ENCODE assay signal across 15 cellular contexts in genomic region chr12:49036029-49036428, GRCh38. TPM values are rescaled to one million over a fixed set of nuclear protein-coding genes. Genes with fewer than 3 reads are reported as not detected.
DNase-seq lines count a peak whose midpoint lies in the region; ATAC-seq and TF ChIP-seq lines count a peak whose summit lies in the region.
"Had no signal": no experiment of that assay in that cellular context is flagged by ENCODE, and none has a peak within 500 bp of the region (broad histone marks: within the 10 kb centered on the region; RNA-seq: fewer than 3 reads in every experiment).

No MANE protein-coding gene starts in this region.

- CTCF ChIA-PET in CD8-positive, alpha-beta memory T cell (lab: Charles Lee): interaction anchor here (0.9 to 2.2 kb wide), 2 partner anchors 28 to 39 kb away, joined by 3 to 8 read pairs; no protein-coding TSS in a partner anchor

- no peak overlapping the region for H3K4me2 ChIP-seq in osteoblast (ENCODE audit: insufficient read depth, low read length)
- H3K4me2 ChIP-seq: A549 had no signal

- H4K20me1 ChIP-seq in osteoblast (ENCODE audit: insufficient read depth, low read length): peaks cover 26% of the 10 kb centered on the region

- H3K9me3 ChIP-seq in CD8-positive, alpha-beta memory T cell (ENCODE audit: low read length): no peaks in the 10 kb centered on the region
- H3K9me3 ChIP-seq in osteoblast (ENCODE audit: low read depth, low read length): no peaks in the 10 kb centered on the region
- H3K9me3 ChIP-seq: A549, BE2C had no signal

- peaks cover 6% of the 10 kb centered on the region for H3K79me2 ChIP-seq in osteoblast (ENCODE audit: insufficient read depth, low read length)

- peaks cover 41% of the 10 kb centered on the region for H3K36me3 ChIP-seq in CD8-positive, alpha-beta memory T cell (ENCODE audit: insufficient read depth, low read length)
- H3K36me3 ChIP-seq in osteoblast (ENCODE audit: insufficient read depth, low read length): peaks cover 87% of the 10 kb centered on the region

- no peaks in the 10 kb centered on the region for H3K27me3 ChIP-seq in CD8-positive, alpha-beta memory T cell (ENCODE audit: insufficient read depth, low read length, poor library complexity, severe bottlenecking)
- no peaks in the 10 kb centered on the region for H3K27me3 ChIP-seq in osteoblast (ENCODE audit: insufficient read depth, low read length)
- H3K27me3 ChIP-seq: BE2C had no signal

- no peaks in the 10 kb centered on the region for H3K4me1 ChIP-seq in CD8-positive, alpha-beta memory T cell (ENCODE audit: insufficient read depth, low read length)
- H3K4me1 ChIP-seq in osteoblast (ENCODE audit: insufficient read depth, low read length): no peaks in the 10 kb centered on the region
- H3K4me1 ChIP-seq: A549, BE2C had no signal

- no peak overlapping the region for H3K4me3 Mint-ChIP-seq in CD8-positive, alpha-beta memory T cell
- no peak overlapping the region for H3K4me3 Mint-ChIP-seq in activated T-helper 1 cell treated with anti-CD3 and anti-CD28 coated beads, Interleukin-12 subunit alpha, Interleukin-12 subunit beta, Interleukin-2, Interleukin-4 antibody, amounts not matched to agents 30 ng/mL and 10 ng/mL and 1 ng/mL, durations not matched to agents 14 hours and 24 hours and 36 hours

- no peak overlapping the region for H2AFZ ChIP-seq in osteoblast (ENCODE audit: low read length)

- intact Hi-C loops in activated T-helper 1 cell treated with anti-CD3 and anti-CD28 coated beads, Interleukin-12 subunit alpha, Interleukin-12 subunit beta, Interleukin-2, Interleukin-4 antibody, amounts not matched to agents 30 ng/mL and 10 ng/mL and 1 ng/mL, durations not matched to agents 14 hours and 24 hours and 36 hours (cut with micrococcal nuclease): no loop called here

- POLR2A ChIA-PET in CD8-positive, alpha-beta memory T cell (lab: Charles Lee): no interaction called here

- H3K4me1 Mint-ChIP-seq in CD8-positive, alpha-beta memory T cell: peaks cover 0 to 4% (median 2%) of the 10 kb centered on the region in 3 donors
- no peaks in the 10 kb centered on the region for H3K4me1 Mint-ChIP-seq in activated T-helper 1 cell treated with anti-CD3 and anti-CD28 coated beads, Interleukin-12 subunit alpha, Interleukin-12 subunit beta, Interleukin-2, Interleukin-4 antibody, amounts not matched to agents 30 ng/mL and 10 ng/mL and 1 ng/mL, durations not matched to agents 14 hours and 24 hours and 36 hours (ENCODE audit: low read depth)

- H3K4me3 ChIP-seq in CD8-positive, alpha-beta memory T cell (ENCODE audit: low read length): no peak overlapping the region
- H3K4me3 ChIP-seq in osteoblast (ENCODE audit: insufficient read depth, low read length): no peak overlapping the region
- H3K4me3 ChIP-seq: A549 had no signal

- peak overlapping the region in 6 of 8 donors; percentile 33 to 94 (median 73) for H3K27ac Mint-ChIP-seq in CD8-positive, alpha-beta memory T cell
- peak overlapping the region; percentile 3 for H3K27ac Mint-ChIP-seq in activated T-helper 1 cell treated with anti-CD3 and anti-CD28 coated beads, Interleukin-12 subunit alpha, Interleukin-12 subunit beta, Interleukin-2, Interleukin-4 antibody, amounts not matched to agents 30 ng/mL and 10 ng/mL and 1 ng/mL, durations not matched to agents 14 hours and 24 hours and 36 hours

- TF ChIP-seq CTCF in osteoblast (IDR thresholded peaks at IDR 0.05; ENCODE audit: extremely low read depth, low read depth, low read length): no peak

- no peak for DNase-seq in CD8-positive, alpha-beta memory T cell
- no peak for DNase-seq in activated T-helper 1 cell treated with anti-CD3 and anti-CD28 coated beads, Interleukin-12 subunit alpha, Interleukin-12 subunit beta, Interleukin-2, Interleukin-4 antibody, amounts not matched to agents 30 ng/mL and 10 ng/mL and 1 ng/mL, durations not matched to agents 14 hours and 24 hours and 36 hours (ENCODE audit: low spot score)
- peak; percentile 1 for DNase-seq in osteoblast (ENCODE audit: insufficient read length, low spot score, missing footprints)
- DNase-seq in SKM-1 treated with dmso at 0.1 percent for 144 hours (lab: John Stamatoyannopoulos, UW; ENCODE audit: unreplicated experiment): no peak
- DNase-seq: BE2C, DMS53, GF-D8, HCEC 1CT, IMR-90, KBM-7 had no signal

- no peaks in the 10 kb centered on the region for H3K9me3 Mint-ChIP-seq in CD8-positive, alpha-beta memory T cell
- no peaks in the 10 kb centered on the region for H3K9me3 Mint-ChIP-seq in activated T-helper 1 cell treated with anti-CD3 and anti-CD28 coated beads, Interleukin-12 subunit alpha, Interleukin-12 subunit beta, Interleukin-2, Interleukin-4 antibody, amounts not matched to agents 30 ng/mL and 10 ng/mL and 1 ng/mL, durations not matched to agents 14 hours and 24 hours and 36 hours

- no peak for ATAC-seq in HG03521 (IDR thresholded peaks at IDR 0.05; ENCODE audit: unreplicated experiment)
- ATAC-seq: A549 had no signal

- H3K27ac ChIP-seq in CD8-positive, alpha-beta memory T cell (ENCODE audit: low read depth, low read length): no peak overlapping the region
- no peak overlapping the region for H3K27ac ChIP-seq in osteoblast (ENCODE audit: low read depth, low read length)
- H3K27ac ChIP-seq: A549, C4-2B had no signal

- H3K27me3 Mint-ChIP-seq in CD8-positive, alpha-beta memory T cell: no peaks in the 10 kb centered on the region
- H3K27me3 Mint-ChIP-seq in activated T-helper 1 cell treated with anti-CD3 and anti-CD28 coated beads, Interleukin-12 subunit alpha, Interleukin-12 subunit beta, Interleukin-2, Interleukin-4 antibody, amounts not matched to agents 30 ng/mL and 10 ng/mL and 1 ng/mL, durations not matched to agents 14 hours and 24 hours and 36 hours (ENCODE audit: insufficient read depth): no peaks in the 10 kb centered on the region

- peaks cover 0 to 88% (median 8%) of the 10 kb centered on the region in 3 donors for H3K36me3 Mint-ChIP-seq in CD8-positive, alpha-beta memory T cell
- H3K36me3 Mint-ChIP-seq in activated T-helper 1 cell treated with anti-CD3 and anti-CD28 coated beads, Interleukin-12 subunit alpha, Interleukin-12 subunit beta, Interleukin-2, Interleukin-4 antibody, amounts not matched to agents 30 ng/mL and 10 ng/mL and 1 ng/mL, durations not matched to agents 14 hours and 24 hours and 36 hours (ENCODE audit: low read depth): peaks cover 39% of the 10 kb centered on the region

RNA-seq across cellular contexts. Expression of gene PRKAG1, which starts 17.5 kb away (rescaled TPM):
- 10 to 100 TPM; 73.3 to 78.3 TPM for total RNA-seq in CD8-positive, alpha-beta memory T cell
- 45.9 TPM for polyA plus RNA-seq in CD8-positive, alpha-beta memory T cell
- 85.0 and 85.1 TPM in 2 replicates for total RNA-seq in activated T-helper 1 cell treated with anti-CD3 and anti-CD28 coated beads, Interleukin-12 subunit alpha, Interleukin-12 subunit beta, Interleukin-2, Interleukin-4 antibody, amounts not matched to agents 30 ng/mL and 10 ng/mL and 1 ng/mL, durations not matched to agents 14 hours and 24 hours and 36 hours
- 81.3 and 89.0 TPM in 2 replicates for total RNA-seq in osteoblast

RNA-seq across cellular contexts. Expression of gene KMT2D, which starts 24.6 kb away (rescaled TPM):
- total RNA-seq in CD8-positive, alpha-beta memory T cell: 10 to 100 TPM; 79.4 to 79.7 TPM
- 22.8 TPM for polyA plus RNA-seq in CD8-positive, alpha-beta memory T cell
- total RNA-seq in activated T-helper 1 cell treated with anti-CD3 and anti-CD28 coated beads, Interleukin-12 subunit alpha, Interleukin-12 subunit beta, Interleukin-2, Interleukin-4 antibody, amounts not matched to agents 30 ng/mL and 10 ng/mL and 1 ng/mL, durations not matched to agents 14 hours and 24 hours and 36 hours: 107 and 109 TPM in 2 replicates
- 24.6 and 28.6 TPM in 2 replicates for total RNA-seq in osteoblast

RNA-seq across cellular contexts. Expression of gene RHEBL1, which starts 33.8 kb away (rescaled TPM):
- total RNA-seq in CD8-positive, alpha-beta memory T cell: 10 to 100 TPM; 10.1 to 10.2 TPM
- polyA plus RNA-seq in CD8-positive, alpha-beta memory T cell: 8.0 TPM
- 8.6 and 10.7 TPM in 2 replicates for total RNA-seq in activated T-helper 1 cell treated with anti-CD3 and anti-CD28 coated beads, Interleukin-12 subunit alpha, Interleukin-12 subunit beta, Interleukin-2, Interleukin-4 antibody, amounts not matched to agents 30 ng/mL and 10 ng/mL and 1 ng/mL, durations not matched to agents 14 hours and 24 hours and 36 hours
- total RNA-seq in osteoblast: 0.72 and 0.88 TPM in 2 replicates

RNA-seq across cellular contexts. Expression of gene DDN, which starts 36.9 kb away (rescaled TPM):
- total RNA-seq in CD8-positive, alpha-beta memory T cell: under 1 TPM; 0.33 to 0.39 TPM
- not detected for polyA plus RNA-seq in CD8-positive, alpha-beta memory T cell
- 0.78 and 1.1 TPM in 2 replicates for total RNA-seq in activated T-helper 1 cell treated with anti-CD3 and anti-CD28 coated beads, Interleukin-12 subunit alpha, Interleukin-12 subunit beta, Interleukin-2, Interleukin-4 antibody, amounts not matched to agents 30 ng/mL and 10 ng/mL and 1 ng/mL, durations not matched to agents 14 hours and 24 hours and 36 hours
- total RNA-seq in osteoblast: under 0.01 and 0.29 TPM in 2 replicates

RNA-seq across cellular contexts. Expression of gene WNT1, which starts 57.9 kb away (rescaled TPM):
- not detected for total RNA-seq in CD8-positive, alpha-beta memory T cell
- 2.3 TPM for polyA plus RNA-seq in CD8-positive, alpha-beta memory T cell
- total RNA-seq in activated T-helper 1 cell treated with anti-CD3 and anti-CD28 coated beads, Interleukin-12 subunit alpha, Interleukin-12 subunit beta, Interleukin-2, Interleukin-4 antibody, amounts not matched to agents 30 ng/mL and 10 ng/mL and 1 ng/mL, durations not matched to agents 14 hours and 24 hours and 36 hours: 0.21 and 0.24 TPM in 2 replicates
- not detected in 2 replicates for total RNA-seq in osteoblast
- total RNA-seq: H4, IMR-90 had no signal
- polyA plus RNA-seq: A549, AG04450, IMR-90 had no signal
